ENCODE assay signal across 1 cellular context in genomic region chr2:238145851-238146250, GRCh38.
TF ChIP-seq lines count a peak whose summit lies in the region.

No MANE protein-coding gene starts in this region.

TF ChIP-seq in HepG2, 621 proteins besides CTCF, POLR2A, EP300 and RAD21:
- 0 out of 2 replicates have a peak, but pooled peaks have one; percentile 12 for TF ChIP-seq ZNF687 (CRISPR knock-in tag; IDR thresholded peaks at IDR 0.05)
- no peak for TF ChIP-seq UBTF (CRISPR knock-in tag; IDR thresholded peaks at IDR 0.05)
